Comparison of ENCODE assay signal across 14 cellular contexts in the genomic region with DNA sequence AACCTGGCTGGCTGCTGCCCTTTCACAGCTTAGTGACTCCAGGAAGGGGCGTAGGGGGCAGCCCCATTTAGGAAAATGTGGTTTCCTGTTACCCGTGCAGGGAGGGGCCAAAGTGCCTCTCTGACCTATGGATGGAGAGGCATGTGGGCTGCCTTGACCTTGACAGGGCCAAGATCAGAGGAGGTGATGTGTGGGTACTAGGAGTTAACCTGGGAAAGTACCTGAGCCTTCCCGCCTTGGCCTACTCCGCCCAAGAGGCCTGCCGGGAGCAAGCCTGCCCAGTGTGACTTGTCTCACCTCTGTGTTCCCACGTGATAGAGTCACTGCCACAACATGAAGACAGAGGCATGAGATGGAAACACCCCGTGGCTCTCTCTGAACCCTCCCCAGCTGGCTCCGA. TPM values are rescaled to one million over a fixed set of nuclear protein-coding genes. Genes with fewer than 3 reads are reported as not detected.
DNase-seq lines count a peak whose midpoint lies in the region; ATAC-seq, FAIRE-seq and TF ChIP-seq lines count a peak whose summit lies in the region.
"Had no signal": no experiment of that assay in that cellular context is flagged by ENCODE, and none has a peak within 500 bp of the region (broad histone marks: within the 10 kb centered on the region; RNA-seq: fewer than 3 reads in every experiment).

No MANE protein-coding gene starts in this region.

- TF ChIP-seq RAD21 in Ishikawa (IDR thresholded peaks at IDR 0.05; ENCODE audit: low read depth), result no peak

- no peak for TF ChIP-seq EP300 in Ishikawa (IDR thresholded peaks at IDR 0.05; ENCODE audit: borderline replicate concordance)

- no peaks in the 10 kb centered on the region for H3K9me3 ChIP-seq in small intestine (ENCODE audit: control insufficient read depth, low read depth)

- H3K27ac ChIP-seq in angular gyrus (ENCODE audit: low read depth, low read length) (peak overlapping the region; percentile 57), small intestine (ENCODE audit: low read depth in 1 of 2, low read length in 1 of 2) (peak overlapping the region; percentile 64 to 72)

- no peaks in the 10 kb centered on the region for H3K27me3 ChIP-seq in small intestine (ENCODE audit: control insufficient read depth in 2 of 2, insufficient read depth in 2 of 2, low read length in 2 of 2)

- no peak overlapping the region for H3K4me3 ChIP-seq in small intestine (ENCODE audit: low read depth in 1 of 2, low read length in 2 of 2)
- H3K4me3 ChIP-seq: skin epidermis had no signal

- H3K36me3 ChIP-seq in small intestine (ENCODE audit: control insufficient read depth in 2 of 2, insufficient read depth in 2 of 2, low read length in 2 of 2), result no peaks in the 10 kb centered on the region

- H3K4me1 ChIP-seq in small intestine (ENCODE audit: control insufficient read depth in 2 of 2, insufficient read depth in 1 of 2, low read depth in 1 of 2, low read length in 1 of 2), result peaks cover 9 to 20% of the 10 kb centered on the region in 2 donors

- DNase-seq in activated CD8-positive, alpha-beta memory T cell treated with anti-CD3 and anti-CD28 coated beads for 24 hours, result peak; percentile 61
- DNase-seq in activated CD8-positive, alpha-beta memory T cell treated with anti-CD3 and anti-CD28 coated beads, Interleukin-2, amount 50 U/mL, for 4 hours, result no peak
- peak; percentile 50 for DNase-seq in small intestine
- no peak for DNase-seq in NOMO-1 treated with DMSO at 0.1 percent for 48 hours (lab: John Stamatoyannopoulos, UW; ENCODE audit: unreplicated experiment)
- DNase-seq: aorta, H7, NCI-H2081 treated with DMSO at 0.1 percent for 48 hours had no signal

- no peak for FAIRE-seq in small intestine (lab: Jason Lieb, UNC)
- FAIRE-seq: G401.6, TTC549 had no signal

- ATAC-seq in HG02642 (IDR thresholded peaks at IDR 0.05; ENCODE audit: poor library complexity, unreplicated experiment) (no peak), GM21423 (IDR thresholded peaks at IDR 0.05; ENCODE audit: unreplicated experiment) (no peak)

- 42 to 54% (median 52%) methylated on average over 8 of the region's 8 CpGs for WGBS in small intestine, 3 donors

TF ChIP-seq in Ishikawa, 13 proteins besides CTCF, POLR2A, EP300 and RAD21:
- TF ChIP-seq, protein P1, sequence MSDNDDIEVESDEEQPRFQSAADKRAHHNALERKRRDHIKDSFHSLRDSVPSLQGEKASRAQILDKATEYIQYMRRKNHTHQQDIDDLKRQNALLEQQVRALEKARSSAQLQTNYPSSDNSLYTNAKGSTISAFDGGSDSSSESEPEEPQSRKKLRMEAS (IDR thresholded peaks at IDR 0.05), result peak; percentile 68; the same call in 1 of the 2 replicates
- no peak for TF ChIP-seq EGR1 (IDR thresholded peaks at IDR 0.05)
- no peak for TF ChIP-seq NFIC (IDR thresholded peaks at IDR 0.05)
- TF ChIP-seq TEAD4 (IDR thresholded peaks at IDR 0.05), result no peak
- TF ChIP-seq TAF1 (IDR thresholded peaks at IDR 0.05; ENCODE audit: low read depth), result no peak
- no peak for TF ChIP-seq CREB1 (IDR thresholded peaks at IDR 0.05; ENCODE audit: low read depth)
- TF ChIP-seq, protein P2, sequence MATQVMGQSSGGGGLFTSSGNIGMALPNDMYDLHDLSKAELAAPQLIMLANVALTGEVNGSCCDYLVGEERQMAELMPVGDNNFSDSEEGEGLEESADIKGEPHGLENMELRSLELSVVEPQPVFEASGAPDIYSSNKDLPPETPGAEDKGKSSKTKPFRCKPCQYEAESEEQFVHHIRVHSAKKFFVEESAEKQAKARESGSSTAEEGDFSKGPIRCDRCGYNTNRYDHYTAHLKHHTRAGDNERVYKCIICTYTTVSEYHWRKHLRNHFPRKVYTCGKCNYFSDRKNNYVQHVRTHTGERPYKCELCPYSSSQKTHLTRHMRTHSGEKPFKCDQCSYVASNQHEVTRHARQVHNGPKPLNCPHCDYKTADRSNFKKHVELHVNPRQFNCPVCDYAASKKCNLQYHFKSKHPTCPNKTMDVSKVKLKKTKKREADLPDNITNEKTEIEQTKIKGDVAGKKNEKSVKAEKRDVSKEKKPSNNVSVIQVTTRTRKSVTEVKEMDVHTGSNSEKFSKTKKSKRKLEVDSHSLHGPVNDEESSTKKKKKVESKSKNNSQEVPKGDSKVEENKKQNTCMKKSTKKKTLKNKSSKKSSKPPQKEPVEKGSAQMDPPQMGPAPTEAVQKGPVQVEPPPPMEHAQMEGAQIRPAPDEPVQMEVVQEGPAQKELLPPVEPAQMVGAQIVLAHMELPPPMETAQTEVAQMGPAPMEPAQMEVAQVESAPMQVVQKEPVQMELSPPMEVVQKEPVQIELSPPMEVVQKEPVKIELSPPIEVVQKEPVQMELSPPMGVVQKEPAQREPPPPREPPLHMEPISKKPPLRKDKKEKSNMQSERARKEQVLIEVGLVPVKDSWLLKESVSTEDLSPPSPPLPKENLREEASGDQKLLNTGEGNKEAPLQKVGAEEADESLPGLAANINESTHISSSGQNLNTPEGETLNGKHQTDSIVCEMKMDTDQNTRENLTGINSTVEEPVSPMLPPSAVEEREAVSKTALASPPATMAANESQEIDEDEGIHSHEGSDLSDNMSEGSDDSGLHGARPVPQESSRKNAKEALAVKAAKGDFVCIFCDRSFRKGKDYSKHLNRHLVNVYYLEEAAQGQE (IDR thresholded peaks at IDR 0.05; ENCODE audit: low read depth), result no peak
- no peak for TF ChIP-seq FOXM1 (IDR thresholded peaks at IDR 0.05; ENCODE audit: borderline replicate concordance, low read depth)
TF ChIP-seq in Ishikawa: peak in this region for 1.

RNA-seq across cellular contexts. Expression of a gene that starts 33.4 kb away (rescaled TPM):
- polyA plus RNA-seq in small intestine, result 10 to 100 TPM; 30.5 to 64.9 (median 43.2) TPM

Comparison
In these comparisons a context has a peak if more than half of its experiments do, and no peak if none do; other contexts are left out.
1. DNase-seq: peak in activated CD8-positive, alpha-beta memory T cell treated with anti-CD3 and anti-CD28 coated beads for 24 hours (single experiment) and small intestine (single experiment); none in activated CD8-positive, alpha-beta memory T cell treated with anti-CD3 and anti-CD28 coated beads, Interleukin-2, amount 50 U/mL, for 4 hours (single experiment) and NOMO-1 treated with DMSO at 0.1 percent for 48 hours (single experiment).